Comparison of ENCODE assay signal across 8 cellular contexts in the genomic region with DNA sequence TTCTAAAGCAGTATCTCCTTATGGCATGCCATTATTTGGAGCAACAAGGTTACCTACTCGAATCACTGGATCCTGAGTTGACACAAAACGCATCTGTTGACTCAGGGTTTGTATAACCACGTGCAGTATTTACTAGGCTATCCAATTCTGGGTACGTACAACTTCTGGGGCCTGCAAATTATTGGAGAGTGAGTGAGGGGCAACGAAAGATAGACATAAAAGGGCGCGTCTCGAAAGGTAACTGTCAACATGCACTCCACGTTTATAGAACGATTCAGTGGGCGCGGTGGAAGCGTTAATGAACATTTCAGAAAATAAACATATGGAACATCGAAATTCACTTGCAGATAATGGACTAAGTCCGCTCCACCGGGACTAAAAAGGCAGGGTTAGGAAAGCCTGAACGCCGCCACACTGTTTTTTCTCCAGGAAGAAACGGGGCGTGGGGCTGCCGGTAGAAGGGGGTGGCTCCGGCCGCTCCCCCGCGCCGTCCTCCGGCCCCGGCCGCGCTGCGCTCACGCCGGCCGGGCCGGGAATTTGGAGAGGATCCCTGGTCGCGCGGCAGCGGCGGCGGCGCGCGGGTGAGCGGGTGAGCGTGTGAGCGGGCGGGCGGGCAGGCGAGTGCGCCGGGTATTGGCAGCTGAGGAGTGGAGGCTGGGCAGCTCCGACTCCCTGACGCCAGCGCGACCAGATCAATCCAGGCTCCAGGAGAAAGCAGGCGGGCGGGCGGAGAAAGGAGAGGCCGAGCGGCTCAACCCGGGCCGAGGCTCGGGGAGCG. TPM values are rescaled to one million over a fixed set of nuclear protein-coding genes. Genes with fewer than 3 reads are reported as not detected.
DNase-seq lines count a peak whose midpoint lies in the region; ATAC-seq and TF ChIP-seq lines count a peak whose summit lies in the region.

Gene SMAD1 (plus strand): TSS at position 690 of the 778 bp plus-strand sequence. CDS start 32,761 bp downstream, outside the sequence.

- CTCF ChIA-PET in OCI-LY7 (lab: Charles Lee; ENCODE audit: unreplicated experiment) = no interaction called here

- in situ Hi-C loops in transverse colon (cut with MboI; ENCODE audit: low pct_ligation_motif_present in 1 of 4, low pct_unique_long_range_greater_than_20kb in 1 of 4, low sequenced_read_pairs in 3 of 4) = no loop called here

- ATAC-seq in GM19452 (IDR thresholded peaks at IDR 0.05; ENCODE audit: unreplicated experiment) (peak; percentile 50), HG03571 (IDR thresholded peaks at IDR 0.05; ENCODE audit: unreplicated experiment) (peak; percentile 47)

- H3K4me1 ChIP-seq in OCI-LY7 (ENCODE audit: insufficient read depth, low read length, poor library complexity, severe bottlenecking) = peaks cover 43% of the 10 kb centered on the region
- H3K4me1 ChIP-seq in neuronal stem cell (ENCODE audit: control insufficient read depth in 2 of 2, insufficient read depth in 1 of 2, low read depth in 1 of 2, low read length in 2 of 2) = peaks cover 2 to 7% of the 10 kb centered on the region in 2 donors
- peaks cover 0 to 42% (median 16%) of the 10 kb centered on the region in 4 donors for H3K4me1 ChIP-seq in transverse colon

- H3K4me3 Mint-ChIP-seq in activated naive CD8-positive, alpha-beta T cell treated with anti-CD3 and anti-CD28 coated beads for 36 hours = peak within 1 kb of the TSS; percentile 78

- H3K79me2 ChIP-seq in OCI-LY7 (ENCODE audit: insufficient read depth, low read depth, low read length) = peaks cover 58% of the 10 kb centered on the region

- WGBS in neuronal stem cell (ENCODE audit: extremely low coverage in 2 of 2, insufficient read length in 2 of 2, insufficient replicate concordance in 1 of 2), 2 donors = no CpG with 5 or more reads among the region's 65 CpGs
- WGBS in transverse colon (ENCODE audit: low coverage in 1 of 2), 2 donors = 2 to 11% methylated on average over 7 to 42 of the region's 65 CpGs

- H3K14ac ChIP-seq in neuronal stem cell (ENCODE audit: low read length) = peak within 1 kb of the TSS; percentile 82

- peak; percentile 77 for TF ChIP-seq POLR2A in transverse colon (IDR thresholded peaks at IDR 0.05)

- no peaks in the 10 kb centered on the region for H3K27me3 ChIP-seq in neuronal stem cell (ENCODE audit: control insufficient read depth in 3 of 3, insufficient read depth in 3 of 3, low read depth in 1 of 3, low read length in 3 of 3)
- H3K27me3 ChIP-seq in transverse colon = no peaks in the 10 kb centered on the region

- no peak within 1 kb of the TSS for H4K91ac ChIP-seq in neuronal stem cell (ENCODE audit: low read depth, low read length, poor library complexity)

- H2BK5ac ChIP-seq in neuronal stem cell (ENCODE audit: low read length) = peak within 1 kb of the TSS; percentile 98

- intact Hi-C loops in OCI-LY7 (cut with micrococcal nuclease; ENCODE audit: unreplicated experiment) = loop anchor here (1.0 to 5.0 kb wide), 5 partner anchors 43 to 456 kb away; partner anchors contain the start of genes ABCE1, ANAPC10, MMAA and OTUD4
- intact Hi-C loops in transverse colon (cut with DNase I; ENCODE audit: low total_unique reads) = loop anchor here (5.0 kb wide), 1 partner anchor 66 kb away; no protein-coding TSS in a partner anchor

- H2BK15ac ChIP-seq in neuronal stem cell (ENCODE audit: low read length) = peak within 1 kb of the TSS; percentile 81

- no peaks in the 10 kb centered on the region for H3K9me3 ChIP-seq in OCI-LY7 (ENCODE audit: low read length)
- no peaks in the 10 kb centered on the region for H3K9me3 ChIP-seq in neuronal stem cell (replicated peaks in 1 of 2; ENCODE audit: control insufficient read depth in 2 of 2, insufficient read depth in 1 of 2, low read depth in 1 of 2, low read length in 2 of 2)
- no peaks in the 10 kb centered on the region for H3K9me3 ChIP-seq in transverse colon

- POLR2A ChIA-PET in OCI-LY7 (lab: Charles Lee) = interaction anchor here (0.5 kb wide), 1 partner anchor 14 kb away, joined by 3 read pairs; no protein-coding TSS in a partner anchor

- H3K36me3 Mint-ChIP-seq in activated naive CD8-positive, alpha-beta T cell treated with anti-CD3 and anti-CD28 coated beads for 36 hours = peaks cover 3% of the 10 kb centered on the region

- H2BK12ac ChIP-seq in neuronal stem cell (ENCODE audit: low read length) = no peak within 1 kb of the TSS

- no TSS peak for BruUV-seq in OCI-LY7 (replicated peaks; lab: Mats Ljungman, UMichigan)

- H3K4me2 ChIP-seq in OCI-LY7 (ENCODE audit: low read length) = peak within 1 kb of the TSS; percentile 96
- H3K4me2 ChIP-seq in neuronal stem cell (ENCODE audit: insufficient read depth, low read length, poor library complexity, severe bottlenecking) = peak within 1 kb of the TSS; percentile 56

- peaks cover 4% of the 10 kb centered on the region for H3K79me1 ChIP-seq in neuronal stem cell (ENCODE audit: low read depth, low read length)

- peak within 1 kb of the TSS; percentile 97 for H3K9ac ChIP-seq in neuronal stem cell (ENCODE audit: low read depth, low read length, poor library complexity)

- peak within 1 kb of the TSS; percentile 93 for H3K4ac ChIP-seq in neuronal stem cell (ENCODE audit: low read length)

- peak within 1 kb of the TSS; percentile 76 for H2AFZ ChIP-seq in OCI-LY7 (ENCODE audit: low read length)
- H2AFZ ChIP-seq in neuronal stem cell (ENCODE audit: low read length) = peak within 1 kb of the TSS; percentile 94

- H3K4me3 ChIP-seq in OCI-LY7 (ENCODE audit: low read depth, low read length, poor library complexity, severe bottlenecking) (peak within 1 kb of the TSS; percentile 88), neuronal stem cell (ENCODE audit: low read length in 2 of 2) (peak within 1 kb of the TSS; percentile 56 to 94), transverse colon (peak within 1 kb of the TSS; percentile 80 to 99 (median 94))

- peaks cover 26% of the 10 kb centered on the region for H3K36me3 ChIP-seq in OCI-LY7 (ENCODE audit: insufficient read depth, low read length)
- peaks cover 0 to 5% of the 10 kb centered on the region in 2 donors for H3K36me3 ChIP-seq in neuronal stem cell (replicated peaks in 1 of 2; ENCODE audit: control insufficient read depth in 2 of 2, insufficient read depth in 2 of 2, low read length in 2 of 2)
- H3K36me3 ChIP-seq in transverse colon = no peaks in the 10 kb centered on the region

- no peak within 1 kb of the TSS for H2BK120ac ChIP-seq in neuronal stem cell (ENCODE audit: low read depth, low read length)

- peaks cover 6% of the 10 kb centered on the region for H3K4me1 Mint-ChIP-seq in activated naive CD8-positive, alpha-beta T cell treated with anti-CD3 and anti-CD28 coated beads for 36 hours

- peak within 1 kb of the TSS; percentile 85 for H3K23ac ChIP-seq in neuronal stem cell (ENCODE audit: low read depth, low read length, poor library complexity)

- H4K20me1 ChIP-seq in OCI-LY7 (ENCODE audit: insufficient read depth, low read length) = peaks cover 8% of the 10 kb centered on the region; the same call in 1 of the 2 replicates

- peak within 1 kb of the TSS; percentile 65 for H4K8ac ChIP-seq in neuronal stem cell (ENCODE audit: low read depth, low read length)

- peaks cover 3% of the 10 kb centered on the region for H3K9me3 Mint-ChIP-seq in activated naive CD8-positive, alpha-beta T cell treated with anti-CD3 and anti-CD28 coated beads for 36 hours

- H3K27ac ChIP-seq in OCI-LY7 (ENCODE audit: low read depth, low read length, poor library complexity, severe bottlenecking) (peak within 1 kb of the TSS; percentile 82), neuronal stem cell (replicated peaks; ENCODE audit: low read length) (peak within 1 kb of the TSS; percentile 74), transverse colon (peak within 1 kb of the TSS; percentile 94 to 100 (median 98))

- DNase-seq in COLO668 (lab: John Stamatoyannopoulos, UW; ENCODE audit: unreplicated experiment) (peak; percentile 88), OCI-LY7 (ENCODE audit: low spot score) (peak; percentile 76), glomerular visceral epithelial cell (ENCODE audit: extremely low spot score) (peak; percentile 84), neuronal stem cell (ENCODE audit: low spot score) (peak; percentile 64), transverse colon (peak; percentile 86)
- peak; percentile 57 for DNase-seq in activated naive CD8-positive, alpha-beta T cell treated with anti-CD3 and anti-CD28 coated beads for 36 hours

- TF ChIP-seq EP300 in transverse colon (IDR thresholded peaks at IDR 0.05; ENCODE audit: low read depth) = no peak

- H3K27ac Mint-ChIP-seq in activated naive CD8-positive, alpha-beta T cell treated with anti-CD3 and anti-CD28 coated beads for 36 hours = peak within 1 kb of the TSS; percentile 70

- no peaks in the 10 kb centered on the region for H3K9me2 ChIP-seq in OCI-LY7 (ENCODE audit: insufficient read depth, low read length)

- TF ChIP-seq CTCF in OCI-LY7 (conservative IDR thresholded peaks at IDR 0.05; ENCODE audit: low read length) (no peak), transverse colon (IDR thresholded peaks at IDR 0.05) (no peak)

- H2AK5ac ChIP-seq in neuronal stem cell (ENCODE audit: low read depth, low read length) = no peak within 1 kb of the TSS

- peak within 1 kb of the TSS; percentile 99 for H3K18ac ChIP-seq in neuronal stem cell (ENCODE audit: low read length)

- peaks cover 49% of the 10 kb centered on the region for H3K27me3 Mint-ChIP-seq in activated naive CD8-positive, alpha-beta T cell treated with anti-CD3 and anti-CD28 coated beads for 36 hours

RNA-seq across cellular contexts. Expression of gene SMAD1, which starts in this region (rescaled TPM):
- total RNA-seq in OCI-LY7 (2014; rRNA removed; shearing (Covaris generic)) = 56.4 and 60.9 TPM in 2 replicates
- total RNA-seq in OCI-LY7 (2022) (39.9 and 57.4 TPM in 2 replicates), transverse colon (10 to 100 TPM; 42.9 to 65.1 (median 46.5) TPM)
- total RNA-seq in activated naive CD8-positive, alpha-beta T cell treated with anti-CD3 and anti-CD28 coated beads for 36 hours = 1 to 10 TPM; 1.2 to 1.7 TPM
- 28.2 TPM for polyA plus RNA-seq in neuronal stem cell (2013, experiment 1 of 2)
- polyA plus RNA-seq in neuronal stem cell (2013, experiment 2 of 2) = 29.5 TPM

Comparison
In these comparisons a context has a peak if more than half of its experiments do, and no peak if none do; other contexts are left out.
1. Peak in every context shown above with its lines: DNase-seq, ATAC-seq, H3K4me3 ChIP-seq and H3K27ac ChIP-seq.
2. RNA of gene SMAD1 (total RNA-seq): 39.9 to 60.9 TPM in OCI-LY7 and 42.9 to 65.1 TPM in transverse colon; 1.2 to 1.7 TPM in activated naive CD8-positive, alpha-beta T cell treated with anti-CD3 and anti-CD28 coated beads for 36 hours; every median in the first group is over 10 times any median in the second.